ENCODE assay signal across 1 cellular context in the genomic region with DNA sequence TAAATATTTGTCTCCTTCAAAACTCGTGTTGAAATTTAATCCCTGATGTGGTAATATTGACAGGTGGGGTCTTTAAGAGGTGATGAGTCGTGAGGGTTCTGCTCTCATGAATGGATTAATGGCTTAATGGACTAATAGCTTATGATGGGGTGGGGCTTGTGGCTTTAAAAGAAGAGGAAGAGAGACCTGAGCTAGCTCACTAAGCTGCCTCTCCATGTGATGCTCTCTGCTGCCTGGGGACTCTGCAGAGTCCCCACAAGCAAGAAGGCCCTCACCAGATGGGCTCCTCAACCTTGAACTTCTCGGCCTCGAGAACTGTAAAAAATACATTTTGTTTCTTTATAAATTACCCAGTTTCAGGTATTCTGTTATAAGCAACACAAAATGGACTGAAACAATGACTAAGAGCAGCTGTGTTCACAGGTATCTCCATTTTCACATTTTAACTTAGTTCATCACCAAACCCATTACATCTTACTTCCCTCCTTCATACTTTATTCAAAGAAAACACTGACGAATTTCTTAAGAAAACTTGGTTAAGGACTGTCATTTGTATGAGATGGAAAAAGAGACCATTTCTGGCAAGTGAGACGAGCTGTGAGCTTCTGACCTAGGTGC.
TF ChIP-seq lines count a peak whose summit lies in the region.

No MANE protein-coding gene starts in this region.

TF ChIP-seq in SK-N-SH treated with all-trans-retinoic acid at 6 μM for 48 hours, 23 proteins besides CTCF, POLR2A, EP300 and RAD21 (continued from another document):
- TF ChIP-seq TSHZ2 (CRISPR knock-in tag; IDR thresholded peaks at IDR 0.05) (no peak), ZNF565 (CRISPR knock-in tag; conservative IDR thresholded peaks at IDR 0.05; ENCODE audit: low read depth) (no peak), OSR1 (CRISPR knock-in tag; IDR thresholded peaks at IDR 0.05) (no peak), BACH2 (CRISPR knock-in tag; IDR thresholded peaks at IDR 0.05; ENCODE audit: borderline replicate concordance) (no peak), PPARA (CRISPR knock-in tag; IDR thresholded peaks at IDR 0.05; ENCODE audit: borderline replicate concordance) (no peak), ARNTL (CRISPR knock-in tag; IDR thresholded peaks at IDR 0.05; ENCODE audit: borderline replicate concordance, low read depth) (no peak), TOX (CRISPR knock-in tag; IDR thresholded peaks at IDR 0.05; ENCODE audit: borderline replicate concordance) (no peak), ZFP3 (CRISPR knock-in tag; IDR thresholded peaks at IDR 0.05) (no peak), ZC3H10 (CRISPR knock-in tag; IDR thresholded peaks at IDR 0.05) (no peak), ZNF70 (CRISPR knock-in tag; IDR thresholded peaks at IDR 0.05) (no peak), ZNF8 (CRISPR knock-in tag; IDR thresholded peaks at IDR 0.05) (no peak)
- TF ChIP-seq, protein P1, sequence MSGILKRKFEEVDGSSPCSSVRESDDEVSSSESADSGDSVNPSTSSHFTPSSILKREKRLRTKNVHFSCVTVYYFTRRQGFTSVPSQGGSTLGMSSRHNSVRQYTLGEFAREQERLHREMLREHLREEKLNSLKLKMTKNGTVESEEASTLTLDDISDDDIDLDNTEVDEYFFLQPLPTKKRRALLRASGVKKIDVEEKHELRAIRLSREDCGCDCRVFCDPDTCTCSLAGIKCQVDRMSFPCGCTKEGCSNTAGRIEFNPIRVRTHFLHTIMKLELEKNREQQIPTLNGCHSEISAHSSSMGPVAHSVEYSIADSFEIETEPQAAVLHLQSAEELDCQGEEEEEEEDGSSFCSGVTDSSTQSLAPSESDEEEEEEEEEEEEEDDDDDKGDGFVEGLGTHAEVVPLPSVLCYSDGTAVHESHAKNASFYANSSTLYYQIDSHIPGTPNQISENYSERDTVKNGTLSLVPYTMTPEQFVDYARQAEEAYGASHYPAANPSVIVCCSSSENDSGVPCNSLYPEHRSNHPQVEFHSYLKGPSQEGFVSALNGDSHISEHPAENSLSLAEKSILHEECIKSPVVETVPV (CRISPR knock-in tag; IDR thresholded peaks at IDR 0.05): no peak
- TF ChIP-seq, protein P2, sequence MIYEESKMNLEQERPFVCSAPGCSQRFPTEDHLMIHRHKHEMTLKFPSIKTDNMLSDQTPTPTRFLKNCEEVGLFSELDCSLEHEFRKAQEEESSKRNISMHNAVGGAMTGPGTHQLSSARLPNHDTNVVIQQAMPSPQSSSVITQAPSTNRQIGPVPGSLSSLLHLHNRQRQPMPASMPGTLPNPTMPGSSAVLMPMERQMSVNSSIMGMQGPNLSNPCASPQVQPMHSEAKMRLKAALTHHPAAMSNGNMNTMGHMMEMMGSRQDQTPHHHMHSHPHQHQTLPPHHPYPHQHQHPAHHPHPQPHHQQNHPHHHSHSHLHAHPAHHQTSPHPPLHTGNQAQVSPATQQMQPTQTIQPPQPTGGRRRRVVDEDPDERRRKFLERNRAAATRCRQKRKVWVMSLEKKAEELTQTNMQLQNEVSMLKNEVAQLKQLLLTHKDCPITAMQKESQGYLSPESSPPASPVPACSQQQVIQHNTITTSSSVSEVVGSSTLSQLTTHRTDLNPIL (CRISPR knock-in tag; IDR thresholded peaks at IDR 0.05; ENCODE audit: low read depth): no peak
TF ChIP-seq in SK-N-SH treated with all-trans-retinoic acid at 6 μM for 48 hours: peak in this region for 0.
